Comparison of ENCODE assay signal across 33 cellular contexts in the genomic region with DNA sequence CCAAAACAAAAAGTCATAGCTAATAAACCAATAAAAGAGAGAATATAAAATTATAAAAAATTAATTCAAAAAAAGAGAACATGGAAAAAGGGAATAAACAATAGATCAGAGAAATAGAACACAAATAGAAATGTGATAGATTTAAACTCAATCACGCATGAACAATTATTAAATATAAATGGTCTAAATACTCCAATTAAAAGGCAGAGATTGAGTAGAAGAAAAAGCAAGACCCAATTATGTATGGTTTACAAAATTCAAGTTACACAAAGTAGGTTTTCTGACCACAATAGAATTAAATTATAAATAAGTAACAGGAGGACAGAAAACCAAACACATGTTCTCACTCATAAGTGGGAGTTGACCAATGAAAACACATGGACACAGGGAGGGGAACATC.
"Had no signal": no experiment of that assay in that cellular context is flagged by ENCODE, and none has a peak within 500 bp of the region (broad histone marks: within the 10 kb centered on the region; RNA-seq: fewer than 3 reads in every experiment).

No MANE protein-coding gene starts in this region.

- H3K27ac ChIP-seq: adrenal gland, ascending aorta, body of pancreas, brain microvascular endothelial cell, breast epithelium, cardiac muscle cell had no signal

- FAIRE-seq: astrocyte, bronchial epithelial cell had no signal

- H3K4me3 ChIP-seq: adrenal gland, ascending aorta, body of pancreas, breast epithelium, cardiac muscle cell had no signal

- DNase-seq: activated effector memory CD4-positive, alpha-beta T cell treated with anti-CD3 and anti-CD28 coated beads, Interleukin-2, amount 50 U/mL, for 16 hours; activated effector memory CD4-positive, alpha-beta T cell treated with Interleukin-2 at 50 U/mL for 16 hours; activated gamma-delta T cell; activated gamma-delta T cell treated with Interleukin-2 at 50 U/mL for 16 hours; activated naive CD4-positive, alpha-beta T cell; activated naive CD4-positive, alpha-beta T cell treated with anti-CD3 and anti-CD28 coated beads for 36 hours; activated naive CD4-positive, alpha-beta T cell treated with anti-CD3 and anti-CD28 coated beads, Interleukin-2, amount 10 ng/mL, durations not matched to agents 7 days and 5 days; activated naive CD4-positive, alpha-beta T cell treated with anti-CD3 and anti-CD28 coated beads, Interleukin-2, amount 50 U/mL, for 16 hours; activated naive CD4-positive, alpha-beta T cell treated with Interleukin-2 at 50 U/mL for 16 hours; activated naive CD8-positive, alpha-beta T cell treated with anti-CD3 and anti-CD28 coated beads for 36 hours; activated naive CD8-positive, alpha-beta T cell treated with anti-CD3 and anti-CD28 coated beads, Interleukin-2, amount 10 ng/mL, durations not matched to agents 7 days and 5 days; activated naive CD8-positive, alpha-beta T cell treated with anti-CD3 and anti-CD28 coated beads, Interleukin-2, amount 50 U/mL, for 24 hours; activated T-cell treated with anti-CD3 and anti-CD28 coated beads, Interleukin-2, amount 50 U/mL, for 24 hours; activated T-cell treated with anti-CD3 and anti-CD28 coated beads, Interleukin-2, amount 50 U/mL, for 4 hours; activated T-cell treated with anti-CD3 and anti-CD28 coated beads, Interleukin-2, amount 50 U/mL, for 48 hours; activated T-cell treated with anti-CD3 and anti-CD28 coated beads, Interleukin-2, amount 50 U/mL, for 72 hours; adrenal gland; amniotic stem cell; amygdala; anterior cingulate cortex; aorta; body of pancreas; brain microvascular endothelial cell; caudate nucleus; central memory CD4-positive, alpha-beta T cell; cerebellar nuclear complex had no signal

- H3K36me3 ChIP-seq: adrenal gland, ascending aorta, brain microvascular endothelial cell, breast epithelium, cardiac muscle cell had no signal

- H3K9me3 ChIP-seq: adrenal gland, body of pancreas had no signal

- ATAC-seq: activated naive CD4-positive, alpha-beta T cell treated with anti-CD3 and anti-CD28 coated beads, Interleukin-2, amount 50 U/mL, for 72 hours; activated naive CD8-positive, alpha-beta T cell treated with anti-CD3 and anti-CD28 coated beads, Interleukin-2, amount 50 U/mL, for 24 hours; activated T-cell treated with anti-CD3 and anti-CD28 coated beads, Interleukin-2, amount 50 U/mL, for 4 hours; activated T-cell treated with anti-CD3 and anti-CD28 coated beads, Interleukin-2, amount 50 U/mL, for 72 hours; activated T-helper 17 cell treated with anti-CD3 and anti-CD28 coated beads, Interleukin-2, amount 50 U/mL, for 72 hours; body of pancreas had no signal

- H3K27me3 ChIP-seq: adrenal gland, ascending aorta, body of pancreas, brain microvascular endothelial cell, breast epithelium, cardiac muscle cell had no signal

- H3K4me1 ChIP-seq: adrenal gland, ascending aorta, body of pancreas, breast epithelium had no signal
